ENCODE assay signal across 12 cellular contexts in the genomic region with DNA sequence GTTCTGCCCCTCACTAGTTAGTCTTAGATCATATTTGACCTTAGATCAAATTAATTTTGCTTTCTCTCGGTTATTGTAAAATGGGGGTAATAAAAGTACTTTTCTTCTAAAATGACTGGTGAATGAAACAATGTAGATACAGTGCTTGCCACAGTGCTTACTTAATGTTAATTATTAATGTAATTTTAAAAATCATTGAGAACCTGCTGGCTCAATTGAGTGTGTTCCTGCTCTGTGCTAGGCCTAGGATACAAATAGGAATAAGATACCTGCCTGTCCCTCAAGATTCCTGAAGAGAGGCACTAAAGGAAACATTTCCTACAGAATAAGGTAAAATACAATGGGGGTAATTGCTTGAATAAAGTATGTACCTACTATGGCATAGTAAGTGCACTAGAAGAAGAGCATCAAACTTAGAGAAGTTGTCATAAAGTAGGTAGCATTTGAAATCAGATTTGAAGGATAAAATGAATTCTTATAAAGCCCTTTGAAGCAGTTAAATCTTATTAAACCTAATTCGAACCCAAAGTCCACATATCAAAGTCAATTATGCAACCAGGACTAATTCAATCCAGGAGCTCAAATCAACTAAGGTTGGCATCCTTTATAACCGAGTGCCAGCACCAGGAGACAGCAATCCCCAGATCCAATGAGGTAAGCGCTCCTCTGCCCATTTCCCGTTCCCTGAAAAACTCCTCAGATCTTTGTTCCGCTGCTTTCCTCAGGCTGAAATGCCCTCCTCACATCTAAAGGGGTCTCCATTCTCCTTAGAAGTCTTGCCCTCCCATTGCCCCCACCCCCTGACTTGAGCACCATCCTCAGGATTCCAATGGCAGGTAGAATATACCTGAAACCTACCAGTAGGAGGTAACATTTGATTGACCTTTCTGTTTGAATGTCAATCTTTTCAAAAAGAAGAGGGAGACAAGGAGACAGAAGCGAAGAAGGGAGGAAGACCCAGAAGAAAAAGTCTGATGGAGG. TPM values are rescaled to one million over a fixed set of nuclear protein-coding genes. Genes with fewer than 3 reads are reported as not detected.
DNase-seq lines count a peak whose midpoint lies in the region; ATAC-seq, FAIRE-seq and TF ChIP-seq lines count a peak whose summit lies in the region.
"Had no signal": no experiment of that assay in that cellular context is flagged by ENCODE, and none has a peak within 500 bp of the region (broad histone marks: within the 10 kb centered on the region; RNA-seq: fewer than 3 reads in every experiment).

No MANE protein-coding gene starts in this region.

- intact Hi-C loops in pancreas (cut with DNase I), result no loop called here

- ATAC-seq in WTC11, result peak; percentile 19
- peak; percentile 17 to 28 (median 22) for ATAC-seq in pancreas
- no peak for ATAC-seq in GM21381 (IDR thresholded peaks at IDR 0.05; ENCODE audit: unreplicated experiment)
- no peak for ATAC-seq in HG03159 (IDR thresholded peaks at IDR 0.05; ENCODE audit: unreplicated experiment)

- no peak for FAIRE-seq in pancreas (lab: Jason Lieb, UNC)

- H3K9me3 Mint-ChIP-seq in WTC11, result 0 out of 2 replicates have a peak, but pooled peaks cover 4% of the 10 kb centered on the region

- no peak overlapping the region for H3K4me3 Mint-ChIP-seq in WTC11

- H3K27ac Mint-ChIP-seq in WTC11, result peak overlapping the region; percentile 83; the same call in 1 of the 2 replicates

- DNase-seq in ELF-1 (ENCODE audit: low read depth, low spot score) (peak; percentile 8), WTC11 (ENCODE audit: low spot score) (peak; percentile 18), iPS DF 19.7 (ENCODE audit: low read depth, low spot score) (peak; percentile 9), pancreas (no peak), NCI-H1417 (lab: John Stamatoyannopoulos, UW) (no peak), NAMALWA (ENCODE audit: low spot score) (no peak)
- DNase-seq: NCI-H1694 treated with DMSO at 0.1 percent for 48 hours had no signal

- H3K4me1 ChIP-seq in pancreas, result peaks cover 16 to 26% (median 24%) of the 10 kb centered on the region in 3 donors

- POLR2A ChIA-PET in WTC11 (lab: Charles Lee), result no interaction called here

- H3K27me3 ChIP-seq in pancreas, result no peaks in the 10 kb centered on the region
- H3K27me3 ChIP-seq: BLaER1 had no signal

- no peaks in the 10 kb centered on the region for H3K27me3 Mint-ChIP-seq in WTC11 (ENCODE audit: low read depth)

- peaks cover 11% of the 10 kb centered on the region for H3K36me3 Mint-ChIP-seq in WTC11

- no peak overlapping the region for H3K4me3 ChIP-seq in pancreas
- H3K4me3 ChIP-seq: BLaER1, HAP-1, SK-N-MC had no signal

- peaks cover 27% of the 10 kb centered on the region for H3K4me1 Mint-ChIP-seq in WTC11

- no peaks in the 10 kb centered on the region for H3K9me3 ChIP-seq in pancreas
- H3K9me3 ChIP-seq: BLaER1, HAP-1 had no signal

- WGBS in pancreas, 2 donors, result 68 to 69% methylated on average over 7 of the region's 7 CpGs

- H3K36me3 ChIP-seq in pancreas, result no peaks in the 10 kb centered on the region
- H3K36me3 ChIP-seq: HAP-1 had no signal

- TF ChIP-seq CTCF in WTC11 (IDR thresholded peaks at IDR 0.05) (no peak), pancreas (IDR thresholded peaks at IDR 0.05) (no peak)

- H3K27ac ChIP-seq in pancreas, result peak overlapping the region; percentile 20 to 99 (median 96)
- H3K27ac ChIP-seq: BLaER1, SK-N-MC had no signal

- CTCF ChIA-PET in WTC11 (lab: Charles Lee), result interaction anchor here (1.0 kb wide), 1 partner anchor 42 kb away, joined by 8 read pairs; no protein-coding TSS in a partner anchor

TF ChIP-seq in WTC11, 78 proteins besides CTCF, POLR2A, EP300 and RAD21:
- TF ChIP-seq, protein P1, sequence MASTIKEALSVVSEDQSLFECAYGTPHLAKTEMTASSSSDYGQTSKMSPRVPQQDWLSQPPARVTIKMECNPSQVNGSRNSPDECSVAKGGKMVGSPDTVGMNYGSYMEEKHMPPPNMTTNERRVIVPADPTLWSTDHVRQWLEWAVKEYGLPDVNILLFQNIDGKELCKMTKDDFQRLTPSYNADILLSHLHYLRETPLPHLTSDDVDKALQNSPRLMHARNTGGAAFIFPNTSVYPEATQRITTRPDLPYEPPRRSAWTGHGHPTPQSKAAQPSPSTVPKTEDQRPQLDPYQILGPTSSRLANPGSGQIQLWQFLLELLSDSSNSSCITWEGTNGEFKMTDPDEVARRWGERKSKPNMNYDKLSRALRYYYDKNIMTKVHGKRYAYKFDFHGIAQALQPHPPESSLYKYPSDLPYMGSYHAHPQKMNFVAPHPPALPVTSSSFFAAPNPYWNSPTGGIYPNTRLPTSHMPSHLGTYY (CRISPR knock-in tag; IDR thresholded peaks at IDR 0.05), result no peak
TF ChIP-seq in WTC11: peak in this region for 0.

RNA-seq across cellular contexts. Expression of a gene that starts 2.4 kb away (rescaled TPM):
- total RNA-seq in WTC11 (2021) (39.7 to 44.6 TPM (median 44.0 TPM) in 3 replicates), pancreas (10 to 100 TPM; 27.4 to 39.8 (median 29.2) TPM)
- polyA plus RNA-seq in pancreas, result 1 to 10 TPM; 5.0 to 5.9 TPM

Comparison
In these comparisons a context has a peak if more than half of its experiments do, and no peak if none do; other contexts are left out.
1. DNase-seq: peak in ELF-1 (single experiment), WTC11 (single experiment) and iPS DF 19.7 (single experiment); none in pancreas (0 of 6), NCI-H1417 (0 of 3) and NAMALWA (single experiment).
2. ATAC-seq: peak in WTC11 (single experiment) and pancreas (4 of 4); none in GM21381 (single experiment) and HG03159 (single experiment).